Comparison of ENCODE assay signal across 18 cellular contexts in the genomic region with DNA sequence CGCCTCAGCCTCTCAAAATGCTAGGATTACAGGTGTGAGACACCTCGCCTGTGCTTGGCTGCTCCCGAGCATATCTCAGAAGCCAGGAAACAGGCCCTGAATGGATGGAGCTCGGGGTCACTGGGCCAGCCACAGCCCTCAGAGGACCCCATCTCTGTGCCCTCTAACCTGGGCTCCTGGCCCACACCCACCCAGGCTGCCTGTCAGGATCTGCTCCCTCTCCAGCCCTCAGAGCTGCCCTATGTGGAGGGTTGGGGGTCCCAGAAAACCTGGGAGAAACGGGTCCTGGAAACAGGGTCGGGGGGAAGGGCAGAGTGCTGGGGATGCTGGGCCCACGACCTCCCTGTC. TPM values are rescaled to one million over a fixed set of nuclear protein-coding genes. Genes with fewer than 3 reads are reported as not detected.
DNase-seq lines count a peak whose midpoint lies in the region; ATAC-seq, FAIRE-seq and TF ChIP-seq lines count a peak whose summit lies in the region.
"Had no signal": no experiment of that assay in that cellular context is flagged by ENCODE, and none has a peak within 500 bp of the region (broad histone marks: within the 10 kb centered on the region; RNA-seq: fewer than 3 reads in every experiment).

No MANE protein-coding gene starts in this region.

- no peaks in the 10 kb centered on the region for H3F3A ChIP-seq in neural progenitor cell (ENCODE audit: low read depth)

- H2BK5ac ChIP-seq in H1 (ENCODE audit: low read depth, low read length): no peak overlapping the region

- H2BK20ac ChIP-seq in H1 (ENCODE audit: low read length): no peak overlapping the region

- TF ChIP-seq POLR2A in H1 (IDR thresholded peaks at IDR 0.05; ENCODE audit: control extremely low read depth in 1 of 2, low read depth in 2 of 2, low read length in 2 of 2): no peak
- TF ChIP-seq POLR2A in H54 (IDR thresholded peaks at IDR 0.05; ENCODE audit: low read depth, low read length): no peak

- H3K36me3 ChIP-seq in BLaER1 treated with 17β-estradiol and CSF1 and Interleukin-3, amounts not matched to agents 10 nM and 100 nM: no peaks in the 10 kb centered on the region
- H3K36me3 ChIP-seq in H1 (ENCODE audit: control insufficient read depth in 2 of 4, insufficient read depth in 4 of 4, low read length in 3 of 4) (no peaks in the 10 kb centered on the region), neural progenitor cell (no peaks in the 10 kb centered on the region)

- no peaks in the 10 kb centered on the region for H3K9me3 ChIP-seq in BLaER1 treated with 17β-estradiol and CSF1 and Interleukin-3, amounts not matched to agents 10 nM and 100 nM (replicated peaks in 1 of 11)
- H3K9me3 ChIP-seq in H1 (ENCODE audit: insufficient read depth in 2 of 2, low read depth in 1 of 2, low read length in 1 of 2) (no peaks in the 10 kb centered on the region), neural progenitor cell (ENCODE audit: low read depth) (no peaks in the 10 kb centered on the region)

- H3K4ac ChIP-seq in H1 (replicated peaks; ENCODE audit: insufficient read length, low read depth, low read length): no peak overlapping the region

- H3K79me1 ChIP-seq in H1 (ENCODE audit: low read depth, low read length): no peaks in the 10 kb centered on the region

- H3K18ac ChIP-seq in H1 (ENCODE audit: extremely low read depth, low read length): no peak overlapping the region

- FAIRE-seq in H1 (lab: Jason Lieb, UNC) (no peak), H54 (lab: Jason Lieb, UNC) (no peak)
- FAIRE-seq: D721Med, GM12878, GM19239 had no signal

- no peak overlapping the region for H2BK120ac ChIP-seq in H1 (replicated peaks; ENCODE audit: low read depth, low read length)

- H3K4me1 ChIP-seq in BLaER1 treated with 17β-estradiol and CSF1 and Interleukin-3, amounts not matched to agents 10 nM and 100 nM: peaks cover 37 to 100% (median 99%) of the 10 kb centered on the region in 10 experiments
- H3K4me1 ChIP-seq in H1 (replicated peaks in 1 of 4; ENCODE audit: control insufficient read depth in 3 of 4, insufficient read depth in 4 of 4, low read length in 3 of 4) (peaks cover 0 to 7% (median 4%) of the 10 kb centered on the region in 4 experiments; a peak in 4 of 7 replicates), neural progenitor cell (peaks cover 9% of the 10 kb centered on the region)

- no peak for TF ChIP-seq RAD21 in H1 (IDR thresholded peaks at IDR 0.05 in 1 of 2, conservative IDR thresholded peaks at IDR 0.05 in 1 of 2; ENCODE audit: low read depth in 2 of 2, low read length in 2 of 2)

- H3K23ac ChIP-seq in H1 (ENCODE audit: insufficient read length): no peak overlapping the region

- H3K4me2 ChIP-seq in BLaER1 treated with 17β-estradiol and CSF1 and Interleukin-3, amounts not matched to agents 10 nM and 100 nM: peak overlapping the region; percentile 79 to 97 (median 91); a peak in 20 of 22 replicates
- no peak overlapping the region for H3K4me2 ChIP-seq in H1 (ENCODE audit: insufficient read depth in 1 of 2, low read depth in 2 of 2, low read length in 2 of 2)
- H3K4me2 ChIP-seq in neural progenitor cell: no peak overlapping the region
- H3K4me2 ChIP-seq: GM23338 had no signal

- H3K14ac ChIP-seq in H1 (ENCODE audit: insufficient read length): no peak overlapping the region

- H3K4me1 Mint-ChIP-seq in neural progenitor cell: peaks cover 39% of the 10 kb centered on the region

- peak overlapping the region; percentile 74 for H3K27ac Mint-ChIP-seq in neural progenitor cell
- H3K27ac Mint-ChIP-seq: CD14-positive monocyte; CD4-positive, alpha-beta T cell; CD8-positive, alpha-beta memory T cell; GM23338 had no signal

- H2AFZ ChIP-seq in H1 (ENCODE audit: low read length) (no peak overlapping the region), neural progenitor cell (replicated peaks) (no peak overlapping the region)
- H2AFZ ChIP-seq: GM23338 had no signal

- TF ChIP-seq CTCF in H1 (IDR thresholded peaks at IDR 0.05; ENCODE audit: control extremely low read depth in 1 of 3, insufficient read depth in 1 of 3, low read depth in 1 of 3, low read length in 3 of 3) (no peak), neural progenitor cell (IDR thresholded peaks at IDR 0.05) (no peak)

- no peaks in the 10 kb centered on the region for H3K36me3 Mint-ChIP-seq in neural progenitor cell
- H3K36me3 Mint-ChIP-seq: CD14-positive monocyte; CD8-positive, alpha-beta memory T cell had no signal

- peaks cover 0 to 28% (median 0%) of the 10 kb centered on the region in 11 experiments; a peak in 4 of 22 replicates for H3K27me3 ChIP-seq in BLaER1 treated with 17β-estradiol and CSF1 and Interleukin-3, amounts not matched to agents 10 nM and 100 nM
- H3K27me3 ChIP-seq in H1 (replicated peaks in 1 of 4; ENCODE audit: control insufficient read depth in 3 of 4, extremely low read depth in 1 of 4, insufficient read depth in 3 of 4, low read length in 3 of 4): no peaks in the 10 kb centered on the region
- no peaks in the 10 kb centered on the region for H3K27me3 ChIP-seq in neural progenitor cell

- H3K23me2 ChIP-seq in H1 (ENCODE audit: low read depth, low read length): no peaks in the 10 kb centered on the region

- H4K91ac ChIP-seq in H1 (replicated peaks; ENCODE audit: insufficient read length, low read length): peak overlapping the region; percentile 40

- CTCF ChIA-PET in H1 (lab: Charles Lee; ENCODE audit: partially characterized antibody): interaction anchor here (1.0 to 7.7 kb wide), 9 partner anchors 12 to 132 kb away, joined by 3 to 98 read pairs (median 11); no protein-coding TSS in a partner anchor

- no peak overlapping the region for H3K56ac ChIP-seq in H1 (replicated peaks; ENCODE audit: insufficient read length, low read depth, low read length)

- no peak overlapping the region for H3K4me3 Mint-ChIP-seq in neural progenitor cell
- H3K4me3 Mint-ChIP-seq: CD14-positive monocyte; CD4-positive, alpha-beta T cell; CD8-positive, alpha-beta memory T cell; GM23338 had no signal

- no peaks in the 10 kb centered on the region for H3K79me2 ChIP-seq in H1 (ENCODE audit: control insufficient read depth in 1 of 2, insufficient read depth in 2 of 2, low read length in 2 of 2)
- no peaks in the 10 kb centered on the region for H3K79me2 ChIP-seq in neural progenitor cell (ENCODE audit: low read depth)

- H3K9me3 Mint-ChIP-seq in neural progenitor cell: no peaks in the 10 kb centered on the region
- H3K9me3 Mint-ChIP-seq: CD14-positive monocyte; CD4-positive, alpha-beta T cell; CD8-positive, alpha-beta memory T cell; GM23338 had no signal

- H2AK5ac ChIP-seq in H1 (ENCODE audit: low read depth, low read length): no peak overlapping the region

- peak overlapping the region in 9 of 11 experiments; percentile 54 to 76 (median 67); a peak in 16 of 22 replicates for H3K9ac ChIP-seq in BLaER1 treated with 17β-estradiol and CSF1 and Interleukin-3, amounts not matched to agents 10 nM and 100 nM
- no peak overlapping the region for H3K9ac ChIP-seq in H1 (replicated peaks in 1 of 4; ENCODE audit: extremely low read depth in 1 of 4, low read depth in 3 of 4, low read length in 3 of 4)
- H3K9ac ChIP-seq in neural progenitor cell: no peak overlapping the region

- POLR2A ChIA-PET in H1 (lab: Charles Lee; ENCODE audit: partially characterized antibody): no interaction called here

- H3K4me3 ChIP-seq in BLaER1 treated with 17β-estradiol and CSF1 and Interleukin-3, amounts not matched to agents 10 nM and 100 nM: peak overlapping the region in 5 of 10 experiments; percentile 54 to 63 (median 61); a peak in 10 of 20 replicates
- H3K4me3 ChIP-seq in H1 (ENCODE audit: extremely low read depth in 1 of 4, insufficient read depth in 2 of 4, low read depth in 3 of 4, low read length in 4 of 4) (no peak overlapping the region), neural progenitor cell (no peak overlapping the region)
- H3K4me3 ChIP-seq: GM12878, GM23338 had no signal

- H4K5ac ChIP-seq in H1 (ENCODE audit: insufficient read length, low read depth, low read length): no peak overlapping the region

- peaks cover 1% of the 10 kb centered on the region for H3K27me3 Mint-ChIP-seq in neural progenitor cell (ENCODE audit: insufficient read depth, low read depth)

- H2BK12ac ChIP-seq in H1 (ENCODE audit: low read depth, low read length): no peak overlapping the region

- ATAC-seq in GM21515 (IDR thresholded peaks at IDR 0.05; ENCODE audit: unreplicated experiment): no peak

- no peak for DNase-seq in H1 (ENCODE audit: low read depth in 1 of 2, low spot score in 2 of 2)
- DNase-seq in neural progenitor cell (ENCODE audit: low spot score): no peak
- DNase-seq in H54 (ENCODE audit: insufficient read length, low spot score): no peak
- DNase-seq in mesenteric fat pad (ENCODE audit: low spot score): no peak
- DNase-seq: CD4-positive, alpha-beta T cell; CD8-positive, alpha-beta memory T cell; GDM1; H7; HCEC 1CT had no signal

- no peak for TF ChIP-seq EP300 in H1 (IDR thresholded peaks at IDR 0.05; ENCODE audit: borderline replicate concordance in 1 of 2, low read depth in 2 of 2, low read length in 2 of 2)

- peak overlapping the region in 8 of 11 experiments; percentile 49 to 80 (median 68); a peak in 13 of 22 replicates for H3K27ac ChIP-seq in BLaER1 treated with 17β-estradiol and CSF1 and Interleukin-3, amounts not matched to agents 10 nM and 100 nM
- H3K27ac ChIP-seq in H1 (ENCODE audit: low read depth, low read length): no peak overlapping the region
- H3K27ac ChIP-seq in neural progenitor cell: no peak overlapping the region

- 79% methylated on average over 7 of the region's 7 CpGs; no CpG with 5 or more reads in 1 of the 2 experiments for WGBS in H1 (ENCODE audit: extremely low coverage in 1 of 2, insufficient coverage in 1 of 2, insufficient read length in 1 of 2, insufficient replicate concordance in 2 of 2, low coverage in 1 of 2, low lambda C conversion rate in 2 of 2, missing lambda C conversion rate in 1 of 2), 2 experiments

- H2BK15ac ChIP-seq in H1 (ENCODE audit: low read length): no peak overlapping the region

- peaks cover 0 to 34% (median 0%) of the 10 kb centered on the region in 11 experiments; a peak in 3 of 22 replicates for H4K20me1 ChIP-seq in BLaER1 treated with 17β-estradiol and CSF1 and Interleukin-3, amounts not matched to agents 10 nM and 100 nM
- H4K20me1 ChIP-seq in H1 (replicated peaks in 1 of 2; ENCODE audit: control insufficient read depth in 1 of 2, insufficient read depth in 2 of 2, low read length in 2 of 2) (no peaks in the 10 kb centered on the region), neural progenitor cell (ENCODE audit: low read depth) (no peaks in the 10 kb centered on the region)

- no peak overlapping the region for H4K8ac ChIP-seq in H1 (ENCODE audit: extremely low read depth, insufficient read depth, low read length)

RNA-seq across cellular contexts. Expression of gene CCDC188, which starts 5.2 kb away (rescaled TPM):
- total RNA-seq in H1 (2021; fragmentation: NEBNext Ultra II Directional; extraction: Animal tissue kit (Norgen Biotek cat#: 25700)): not detected in 2 replicates
- not detected in 2 replicates for polyA plus RNA-seq in H1 (2011; rRNA removed)
- not detected for polyA plus RNA-seq in H1 (2011; cell fraction: cytosol; rRNA removed)
- polyA plus RNA-seq in H1 (2011; cell fraction: nucleus; rRNA removed): not detected
- polyA plus RNA-seq in H1 (2012, experiment 1 of 2): 0.22 TPM in 1 of 4 replicates, not detected in the others
- not detected for polyA plus RNA-seq in H1 (2012, experiment 2 of 2)
- polyA plus RNA-seq in H1 (2013, experiment 1 of 2): not detected
- not detected for polyA plus RNA-seq in H1 (2013, experiment 2 of 2)
- polyA minus RNA-seq in H1 (2011; rRNA and poly(A)+ RNA removed): not detected in 2 replicates
- not detected for polyA minus RNA-seq in H1 (2011; cell fraction: cytosol; rRNA and poly(A)+ RNA removed)
- polyA minus RNA-seq in H1 (2011; cell fraction: nucleus; rRNA and poly(A)+ RNA removed): not detected
- total RNA-seq in neural progenitor cell (ENCODE audit: low replicate concordance) (not detected in 2 replicates), mesenteric fat pad (1.00 TPM)
- total RNA-seq: A172; A673; CD4-positive, alpha-beta T cell; CD8-positive, alpha-beta memory T cell; GM12878; GM23338; H7 had no signal
- polyA plus RNA-seq: CD14-positive monocyte; CD8-positive, alpha-beta memory T cell; GM12878; GM23338 had no signal

RNA-seq across cellular contexts. Expression of gene ZDHHC8, which starts 24.4 kb away (rescaled TPM):
- total RNA-seq in H1 (2021; fragmentation: NEBNext Ultra II Directional; extraction: Animal tissue kit (Norgen Biotek cat#: 25700)): 64.0 and 65.6 TPM in 2 replicates
- 18.6 and 44.4 TPM in 2 replicates for polyA plus RNA-seq in H1 (2011; rRNA removed)
- polyA plus RNA-seq in H1 (2011; cell fraction: cytosol; rRNA removed): 21.0 TPM
- 143 TPM for polyA plus RNA-seq in H1 (2011; cell fraction: nucleus; rRNA removed)
- polyA plus RNA-seq in H1 (2012, experiment 1 of 2): 17.5 to 48.9 TPM (median 42.8 TPM) in 4 replicates
- polyA plus RNA-seq in H1 (2012, experiment 2 of 2): 14.6 TPM
- polyA plus RNA-seq in H1 (2013, experiment 1 of 2): 55.6 TPM
- 52.7 TPM for polyA plus RNA-seq in H1 (2013, experiment 2 of 2)
- polyA minus RNA-seq in H1 (2011; rRNA and poly(A)+ RNA removed): 8.0 and 13.3 TPM in 2 replicates
- 22.4 TPM for polyA minus RNA-seq in H1 (2011; cell fraction: cytosol; rRNA and poly(A)+ RNA removed)
- 26.6 TPM for polyA minus RNA-seq in H1 (2011; cell fraction: nucleus; rRNA and poly(A)+ RNA removed)
- 7.1 and 11.4 TPM in 2 replicates for total RNA-seq in neural progenitor cell (ENCODE audit: low replicate concordance)
- 77.8 TPM for total RNA-seq in mesenteric fat pad

RNA-seq across cellular contexts. Expression of gene TRMT2A, which starts 39.0 kb away (rescaled TPM):
- total RNA-seq in H1 (2021; fragmentation: NEBNext Ultra II Directional; extraction: Animal tissue kit (Norgen Biotek cat#: 25700)): 44.9 and 47.9 TPM in 2 replicates
- polyA plus RNA-seq in H1 (2011; rRNA removed): 50.3 and 73.2 TPM in 2 replicates
- polyA plus RNA-seq in H1 (2011; cell fraction: cytosol; rRNA removed): 65.7 TPM
- 307 TPM for polyA plus RNA-seq in H1 (2011; cell fraction: nucleus; rRNA removed)
- 45.4 to 62.4 TPM (median 53.1 TPM) in 4 replicates for polyA plus RNA-seq in H1 (2012, experiment 1 of 2)
- 32.7 TPM for polyA plus RNA-seq in H1 (2012, experiment 2 of 2)
- polyA plus RNA-seq in H1 (2013, experiment 1 of 2): 36.2 TPM
- polyA plus RNA-seq in H1 (2013, experiment 2 of 2): 32.7 TPM
- 23.1 and 26.5 TPM in 2 replicates for polyA minus RNA-seq in H1 (2011; rRNA and poly(A)+ RNA removed)
- 46.8 TPM for polyA minus RNA-seq in H1 (2011; cell fraction: cytosol; rRNA and poly(A)+ RNA removed)
- polyA minus RNA-seq in H1 (2011; cell fraction: nucleus; rRNA and poly(A)+ RNA removed): 94.9 TPM
- total RNA-seq in neural progenitor cell (ENCODE audit: low replicate concordance) (24.3 and 39.7 TPM in 2 replicates), mesenteric fat pad (49.2 TPM)

RNA-seq across cellular contexts. Expression of gene RANBP1, which starts 40.1 kb away (rescaled TPM):
- 484 and 495 TPM in 2 replicates for total RNA-seq in H1 (2021; fragmentation: NEBNext Ultra II Directional; extraction: Animal tissue kit (Norgen Biotek cat#: 25700))
- polyA plus RNA-seq in H1 (2011; rRNA removed): 343 and 465 TPM in 2 replicates
- polyA plus RNA-seq in H1 (2011; cell fraction: cytosol; rRNA removed): 587 TPM
- polyA plus RNA-seq in H1 (2011; cell fraction: nucleus; rRNA removed): 423 TPM
- 421 to 441 TPM (median 430 TPM) in 4 replicates for polyA plus RNA-seq in H1 (2012, experiment 1 of 2)
- 333 TPM for polyA plus RNA-seq in H1 (2012, experiment 2 of 2)
- polyA plus RNA-seq in H1 (2013, experiment 1 of 2): 541 TPM
- polyA plus RNA-seq in H1 (2013, experiment 2 of 2): 525 TPM
- polyA minus RNA-seq in H1 (2011; rRNA and poly(A)+ RNA removed): 220 and 269 TPM in 2 replicates
- polyA minus RNA-seq in H1 (2011; cell fraction: cytosol; rRNA and poly(A)+ RNA removed): 274 TPM
- polyA minus RNA-seq in H1 (2011; cell fraction: nucleus; rRNA and poly(A)+ RNA removed): 169 TPM
- total RNA-seq in neural progenitor cell (ENCODE audit: low replicate concordance) (874 and 918 TPM in 2 replicates), mesenteric fat pad (75.9 TPM)

Comparison
In these comparisons a context has a peak if more than half of its experiments do, and no peak if none do; other contexts are left out.
1. H3K27ac ChIP-seq: peak in BLaER1 treated with 17β-estradiol and CSF1 and Interleukin-3, amounts not matched to agents 10 nM and 100 nM (8 of 11); none in H1 (single experiment) and neural progenitor cell (single experiment).
2. H3K4me2 ChIP-seq: peak in BLaER1 treated with 17β-estradiol and CSF1 and Interleukin-3, amounts not matched to agents 10 nM and 100 nM (11 of 11); none in H1 (0 of 2) and neural progenitor cell (single experiment).
3. H3K9ac ChIP-seq: peak in BLaER1 treated with 17β-estradiol and CSF1 and Interleukin-3, amounts not matched to agents 10 nM and 100 nM (9 of 11); none in H1 (0 of 4) and neural progenitor cell (single experiment).